Comparison of ENCODE assay signal across 1 cellular context in genomic region chr2:183124222-183124956, GRCh38.
TF ChIP-seq lines count a peak whose summit lies in the region.

A gene with protein sequence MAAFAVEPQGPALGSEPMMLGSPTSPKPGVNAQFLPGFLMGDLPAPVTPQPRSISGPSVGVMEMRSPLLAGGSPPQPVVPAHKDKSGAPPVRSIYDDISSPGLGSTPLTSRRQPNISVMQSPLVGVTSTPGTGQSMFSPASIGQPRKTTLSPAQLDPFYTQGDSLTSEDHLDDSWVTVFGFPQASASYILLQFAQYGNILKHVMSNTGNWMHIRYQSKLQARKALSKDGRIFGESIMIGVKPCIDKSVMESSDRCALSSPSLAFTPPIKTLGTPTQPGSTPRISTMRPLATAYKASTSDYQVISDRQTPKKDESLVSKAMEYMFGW (plus strand): TSS chr2:183124443. CDS start chr2:183124458, 15 bp downstream.

TF ChIP-seq in HEK293, 187 proteins besides CTCF, POLR2A, EP300 and RAD21 (continued from another document and continues in another):
- TF ChIP-seq, protein P1, sequence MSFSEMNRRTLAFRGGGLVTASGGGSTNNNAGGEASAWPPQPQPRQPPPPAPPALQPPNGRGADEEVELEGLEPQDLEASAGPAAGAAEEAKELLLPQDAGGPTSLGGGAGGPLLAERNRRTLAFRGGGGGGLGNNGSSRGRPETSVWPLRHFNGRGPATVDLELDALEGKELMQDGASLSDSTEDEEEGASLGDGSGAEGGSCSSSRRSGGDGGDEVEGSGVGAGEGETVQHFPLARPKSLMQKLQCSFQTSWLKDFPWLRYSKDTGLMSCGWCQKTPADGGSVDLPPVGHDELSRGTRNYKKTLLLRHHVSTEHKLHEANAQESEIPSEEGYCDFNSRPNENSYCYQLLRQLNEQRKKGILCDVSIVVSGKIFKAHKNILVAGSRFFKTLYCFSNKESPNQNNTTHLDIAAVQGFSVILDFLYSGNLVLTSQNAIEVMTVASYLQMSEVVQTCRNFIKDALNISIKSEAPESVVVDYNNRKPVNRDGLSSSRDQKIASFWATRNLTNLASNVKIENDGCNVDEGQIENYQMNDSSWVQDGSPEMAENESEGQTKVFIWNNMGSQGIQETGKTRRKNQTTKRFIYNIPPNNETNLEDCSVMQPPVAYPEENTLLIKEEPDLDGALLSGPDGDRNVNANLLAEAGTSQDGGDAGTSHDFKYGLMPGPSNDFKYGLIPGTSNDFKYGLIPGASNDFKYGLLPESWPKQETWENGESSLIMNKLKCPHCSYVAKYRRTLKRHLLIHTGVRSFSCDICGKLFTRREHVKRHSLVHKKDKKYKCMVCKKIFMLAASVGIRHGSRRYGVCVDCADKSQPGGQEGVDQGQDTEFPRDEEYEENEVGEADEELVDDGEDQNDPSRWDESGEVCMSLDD (tag by site-specific recombination; IDR thresholded peaks at IDR 0.05), result peak; percentile 91
- TF ChIP-seq KLF16 (tag by site-specific recombination; IDR thresholded peaks at IDR 0.05) (0 out of 2 replicates have a peak, but pooled peaks have one; percentile 78), OVOL3 (tag by site-specific recombination; IDR thresholded peaks at IDR 0.05) (no peak), ZNF404 (tag by site-specific recombination; IDR thresholded peaks at IDR 0.05) (no peak), PRDM4 (tag by site-specific recombination; IDR thresholded peaks at IDR 0.05) (0 out of 2 replicates have a peak, but pooled peaks have one; percentile 10), ZNF221 (tag by site-specific recombination; IDR thresholded peaks at IDR 0.05; ENCODE audit: borderline replicate concordance) (no peak), ZNF692 (tag by site-specific recombination; IDR thresholded peaks at IDR 0.05) (peak; percentile 18; the same call in 1 of the 2 replicates), ZNF391 (tag by site-specific recombination; IDR thresholded peaks at IDR 0.05; ENCODE audit: borderline replicate concordance, low read depth) (no peak; the same call in 1 of the 2 replicates), BCL11B (tag by site-specific recombination; IDR thresholded peaks at IDR 0.05; ENCODE audit: low read depth) (no peak), ZNF561 (tag by site-specific recombination; IDR thresholded peaks at IDR 0.05; ENCODE audit: borderline replicate concordance) (no peak; the same call in 1 of the 2 replicates), ZNF302 (tag by site-specific recombination; IDR thresholded peaks at IDR 0.05; ENCODE audit: low read depth) (no peak), KLF10 (tag by site-specific recombination; IDR thresholded peaks at IDR 0.05) (peak; percentile 77), ZSCAN16 (tag by site-specific recombination; IDR thresholded peaks at IDR 0.05) (no peak), ZEB2 (tag by site-specific recombination; IDR thresholded peaks at IDR 0.05) (no peak), ZNF133 (tag by site-specific recombination; IDR thresholded peaks at IDR 0.05) (no peak), KLF9 (tag by site-specific recombination; IDR thresholded peaks at IDR 0.05; ENCODE audit: low read depth) (peak; percentile 88), HIC1 (tag by site-specific recombination; IDR thresholded peaks at IDR 0.05) (peak; percentile 61), ZNF600 (tag by site-specific recombination; IDR thresholded peaks at IDR 0.05) (0 out of 2 replicates have a peak, but pooled peaks have one; percentile 46), SETDB1 (IDR thresholded peaks at IDR 0.05; ENCODE audit: insufficient read length, low read length) (no peak)
- TF ChIP-seq, protein P2, sequence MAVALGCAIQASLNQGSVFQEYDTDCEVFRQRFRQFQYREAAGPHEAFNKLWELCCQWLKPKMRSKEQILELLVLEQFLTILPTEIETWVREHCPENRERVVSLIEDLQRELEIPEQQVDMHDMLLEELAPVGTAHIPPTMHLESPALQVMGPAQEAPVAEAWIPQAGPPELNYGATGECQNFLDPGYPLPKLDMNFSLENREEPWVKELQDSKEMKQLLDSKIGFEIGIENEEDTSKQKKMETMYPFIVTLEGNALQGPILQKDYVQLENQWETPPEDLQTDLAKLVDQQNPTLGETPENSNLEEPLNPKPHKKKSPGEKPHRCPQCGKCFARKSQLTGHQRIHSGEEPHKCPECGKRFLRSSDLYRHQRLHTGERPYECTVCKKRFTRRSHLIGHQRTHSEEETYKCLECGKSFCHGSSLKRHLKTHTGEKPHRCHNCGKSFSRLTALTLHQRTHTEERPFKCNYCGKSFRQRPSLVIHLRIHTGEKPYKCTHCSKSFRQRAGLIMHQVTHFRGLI (tag by site-specific recombination; IDR thresholded peaks at IDR 0.05), result no peak
- TF ChIP-seq, protein P3, sequence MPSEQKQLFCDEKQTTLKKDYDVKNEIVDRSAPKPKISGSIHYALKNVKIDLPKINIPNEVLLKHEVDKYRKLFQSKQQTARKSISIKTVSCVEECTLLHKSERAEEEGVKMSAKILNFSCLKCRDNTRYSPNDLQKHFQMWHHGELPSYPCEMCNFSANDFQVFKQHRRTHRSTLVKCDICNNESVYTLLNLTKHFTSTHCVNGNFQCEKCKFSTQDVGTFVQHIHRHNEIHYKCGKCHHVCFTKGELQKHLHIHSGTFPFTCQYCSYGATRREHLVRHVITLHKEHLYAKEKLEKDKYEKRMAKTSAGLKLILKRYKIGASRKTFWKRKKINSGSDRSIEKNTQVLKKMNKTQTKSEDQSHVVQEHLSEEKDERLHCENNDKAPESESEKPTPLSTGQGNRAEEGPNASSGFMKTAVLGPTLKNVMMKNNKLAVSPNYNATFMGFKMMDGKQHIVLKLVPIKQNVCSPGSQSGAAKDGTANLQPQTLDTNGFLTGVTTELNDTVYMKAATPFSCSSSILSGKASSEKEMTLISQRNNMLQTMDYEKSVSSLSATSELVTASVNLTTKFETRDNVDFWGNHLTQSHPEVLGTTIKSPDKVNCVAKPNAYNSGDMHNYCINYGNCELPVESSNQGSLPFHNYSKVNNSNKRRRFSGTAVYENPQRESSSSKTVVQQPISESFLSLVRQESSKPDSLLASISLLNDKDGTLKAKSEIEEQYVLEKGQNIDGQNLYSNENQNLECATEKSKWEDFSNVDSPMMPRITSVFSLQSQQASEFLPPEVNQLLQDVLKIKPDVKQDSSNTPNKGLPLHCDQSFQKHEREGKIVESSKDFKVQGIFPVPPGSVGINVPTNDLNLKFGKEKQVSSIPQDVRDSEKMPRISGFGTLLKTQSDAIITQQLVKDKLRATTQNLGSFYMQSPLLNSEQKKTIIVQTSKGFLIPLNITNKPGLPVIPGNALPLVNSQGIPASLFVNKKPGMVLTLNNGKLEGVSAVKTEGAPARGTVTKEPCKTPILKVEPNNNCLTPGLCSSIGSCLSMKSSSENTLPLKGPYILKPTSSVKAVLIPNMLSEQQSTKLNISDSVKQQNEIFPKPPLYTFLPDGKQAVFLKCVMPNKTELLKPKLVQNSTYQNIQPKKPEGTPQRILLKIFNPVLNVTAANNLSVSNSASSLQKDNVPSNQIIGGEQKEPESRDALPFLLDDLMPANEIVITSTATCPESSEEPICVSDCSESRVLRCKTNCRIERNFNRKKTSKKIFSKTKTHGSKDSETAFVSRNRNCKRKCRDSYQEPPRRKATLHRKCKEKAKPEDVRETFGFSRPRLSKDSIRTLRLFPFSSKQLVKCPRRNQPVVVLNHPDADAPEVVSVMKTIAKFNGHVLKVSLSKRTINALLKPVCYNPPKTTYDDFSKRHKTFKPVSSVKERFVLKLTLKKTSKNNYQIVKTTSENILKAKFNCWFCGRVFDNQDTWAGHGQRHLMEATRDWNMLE (tag by site-specific recombination; conservative IDR thresholded peaks at IDR 0.05; ENCODE audit: low read depth), result peak; percentile 58
- TF ChIP-seq, protein P4, sequence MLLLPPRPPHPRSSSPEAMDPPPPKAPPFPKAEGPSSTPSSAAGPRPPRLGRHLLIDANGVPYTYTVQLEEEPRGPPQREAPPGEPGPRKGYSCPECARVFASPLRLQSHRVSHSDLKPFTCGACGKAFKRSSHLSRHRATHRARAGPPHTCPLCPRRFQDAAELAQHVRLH (tag by site-specific recombination; IDR thresholded peaks at IDR 0.05), result peak; percentile 99
- TF ChIP-seq, protein P5, sequence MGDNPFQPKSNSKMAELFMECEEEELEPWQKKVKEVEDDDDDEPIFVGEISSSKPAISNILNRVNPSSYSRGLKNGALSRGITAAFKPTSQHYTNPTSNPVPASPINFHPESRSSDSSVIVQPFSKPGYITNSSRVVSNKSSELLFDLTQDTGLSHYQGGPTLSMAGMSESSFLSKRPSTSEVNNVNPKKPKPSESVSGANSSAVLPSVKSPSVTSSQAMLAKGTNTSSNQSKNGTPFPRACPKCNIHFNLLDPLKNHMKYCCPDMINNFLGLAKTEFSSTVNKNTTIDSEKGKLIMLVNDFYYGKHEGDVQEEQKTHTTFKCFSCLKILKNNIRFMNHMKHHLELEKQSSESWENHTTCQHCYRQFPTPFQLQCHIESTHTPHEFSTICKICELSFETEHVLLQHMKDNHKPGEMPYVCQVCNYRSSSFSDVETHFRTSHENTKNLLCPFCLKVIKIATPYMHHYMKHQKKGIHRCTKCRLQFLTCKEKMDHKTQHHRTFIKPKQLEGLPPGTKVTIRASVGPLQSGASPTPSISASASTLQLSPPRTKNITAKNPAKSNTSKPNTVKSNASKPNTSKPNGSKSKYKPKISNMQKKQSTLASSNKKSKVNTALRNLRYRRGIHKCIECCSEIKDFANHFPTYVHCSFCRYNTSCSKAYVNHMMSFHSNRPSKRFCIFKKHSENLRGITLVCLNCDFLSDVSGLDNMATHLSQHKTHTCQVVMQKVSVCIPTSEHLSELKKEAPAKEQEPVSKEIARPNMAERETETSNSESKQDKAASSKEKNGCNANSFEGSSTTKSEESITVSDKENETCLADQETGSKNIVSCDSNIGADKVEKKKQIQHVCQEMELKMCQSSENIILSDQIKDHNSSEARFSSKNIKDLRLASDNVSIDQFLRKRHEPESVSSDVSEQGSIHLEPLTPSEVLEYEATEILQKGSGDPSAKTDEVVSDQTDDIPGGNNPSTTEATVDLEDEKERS (tag by site-specific recombination; IDR thresholded peaks at IDR 0.05), result no peak
- TF ChIP-seq, protein P6, sequence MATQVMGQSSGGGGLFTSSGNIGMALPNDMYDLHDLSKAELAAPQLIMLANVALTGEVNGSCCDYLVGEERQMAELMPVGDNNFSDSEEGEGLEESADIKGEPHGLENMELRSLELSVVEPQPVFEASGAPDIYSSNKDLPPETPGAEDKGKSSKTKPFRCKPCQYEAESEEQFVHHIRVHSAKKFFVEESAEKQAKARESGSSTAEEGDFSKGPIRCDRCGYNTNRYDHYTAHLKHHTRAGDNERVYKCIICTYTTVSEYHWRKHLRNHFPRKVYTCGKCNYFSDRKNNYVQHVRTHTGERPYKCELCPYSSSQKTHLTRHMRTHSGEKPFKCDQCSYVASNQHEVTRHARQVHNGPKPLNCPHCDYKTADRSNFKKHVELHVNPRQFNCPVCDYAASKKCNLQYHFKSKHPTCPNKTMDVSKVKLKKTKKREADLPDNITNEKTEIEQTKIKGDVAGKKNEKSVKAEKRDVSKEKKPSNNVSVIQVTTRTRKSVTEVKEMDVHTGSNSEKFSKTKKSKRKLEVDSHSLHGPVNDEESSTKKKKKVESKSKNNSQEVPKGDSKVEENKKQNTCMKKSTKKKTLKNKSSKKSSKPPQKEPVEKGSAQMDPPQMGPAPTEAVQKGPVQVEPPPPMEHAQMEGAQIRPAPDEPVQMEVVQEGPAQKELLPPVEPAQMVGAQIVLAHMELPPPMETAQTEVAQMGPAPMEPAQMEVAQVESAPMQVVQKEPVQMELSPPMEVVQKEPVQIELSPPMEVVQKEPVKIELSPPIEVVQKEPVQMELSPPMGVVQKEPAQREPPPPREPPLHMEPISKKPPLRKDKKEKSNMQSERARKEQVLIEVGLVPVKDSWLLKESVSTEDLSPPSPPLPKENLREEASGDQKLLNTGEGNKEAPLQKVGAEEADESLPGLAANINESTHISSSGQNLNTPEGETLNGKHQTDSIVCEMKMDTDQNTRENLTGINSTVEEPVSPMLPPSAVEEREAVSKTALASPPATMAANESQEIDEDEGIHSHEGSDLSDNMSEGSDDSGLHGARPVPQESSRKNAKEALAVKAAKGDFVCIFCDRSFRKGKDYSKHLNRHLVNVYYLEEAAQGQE (tag by site-specific recombination; IDR thresholded peaks at IDR 0.05), result peak; percentile 90
